In genomic region chr15:90037961-90038633, GRCh38 we compare ENCODE assay signal across 8 cellular contexts. TPM values are rescaled to one million over a fixed set of nuclear protein-coding genes. Genes with fewer than 3 reads are reported as not detected.
DNase-seq lines count a peak whose midpoint lies in the region; ATAC-seq and TF ChIP-seq lines count a peak whose summit lies in the region.

No MANE protein-coding gene starts in this region.

- intact Hi-C loops in left lung (cut with DNase I), result no loop called here
- intact Hi-C loops in PC-3 (cut with micrococcal nuclease), result no loop called here

- CTCF ChIA-PET in activated CD8-positive, alpha-beta memory T cell treated with anti-CD3 and anti-CD28 coated beads, Interleukin-2, amount 10 ng/mL, durations not matched to agents 7 days and 5 days (lab: Charles Lee), result interaction anchor here (1.3 kb wide), 1 partner anchor 298 kb away, joined by 4 read pairs; no protein-coding TSS in a partner anchor
- CTCF ChIA-PET in PC-3 (lab: Charles Lee), result no interaction called here

- no peak overlapping the region for H3K4me3 Mint-ChIP-seq in activated CD8-positive, alpha-beta memory T cell treated with anti-CD3 and anti-CD28 coated beads, Interleukin-2, amount 10 ng/mL, durations not matched to agents 7 days and 5 days

- H3K27ac Mint-ChIP-seq in activated CD8-positive, alpha-beta memory T cell treated with anti-CD3 and anti-CD28 coated beads, Interleukin-2, amount 10 ng/mL, durations not matched to agents 7 days and 5 days, result peak overlapping the region; percentile 44

- H3K9me3 ChIP-seq in left lung (no peaks in the 10 kb centered on the region), PC-3 (ENCODE audit: low read length) (no peaks in the 10 kb centered on the region)

- H3K9ac ChIP-seq in PC-3 (ENCODE audit: low read length), result no peak overlapping the region

- no TSS peak for BruUV-seq in PC-3 (replicated peaks; lab: Mats Ljungman, UMichigan)

- no peaks in the 10 kb centered on the region for H3K9me2 ChIP-seq in PC-3 (replicated peaks; ENCODE audit: low read length)

- peaks cover 52% of the 10 kb centered on the region for H3K4me1 Mint-ChIP-seq in activated CD8-positive, alpha-beta memory T cell treated with anti-CD3 and anti-CD28 coated beads, Interleukin-2, amount 10 ng/mL, durations not matched to agents 7 days and 5 days

- H3K4me3 ChIP-seq in left lung, result no peak overlapping the region
- no peak overlapping the region for H3K4me3 ChIP-seq in PC-3 (ENCODE audit: low read length)

- POLR2A ChIA-PET in PC-3 (lab: Charles Lee; ENCODE audit: unreplicated experiment), result no interaction called here

- H3K27me3 ChIP-seq in left lung (no peaks in the 10 kb centered on the region), PC-3 (ENCODE audit: low read length) (no peaks in the 10 kb centered on the region)

- H3K36me3 ChIP-seq in left lung (no peaks in the 10 kb centered on the region), PC-3 (ENCODE audit: low read depth, low read length) (no peaks in the 10 kb centered on the region)

- H3K4me2 ChIP-seq in PC-3 (ENCODE audit: low read length), result no peak overlapping the region

- peaks cover 9% of the 10 kb centered on the region for H3K36me3 Mint-ChIP-seq in activated CD8-positive, alpha-beta memory T cell treated with anti-CD3 and anti-CD28 coated beads, Interleukin-2, amount 10 ng/mL, durations not matched to agents 7 days and 5 days

- peak overlapping the region; percentile 81 to 92 for H3K27ac ChIP-seq in left lung
- H3K27ac ChIP-seq in PC-3 (ENCODE audit: low read length), result no peak overlapping the region

- no peaks in the 10 kb centered on the region for H4K20me1 ChIP-seq in PC-3 (ENCODE audit: low read length)

- TF ChIP-seq CTCF in left lung (IDR thresholded peaks at IDR 0.05) (no peak), PC-3 (conservative IDR thresholded peaks at IDR 0.05; ENCODE audit: low read depth, low read length) (no peak)

- H2AFZ ChIP-seq in PC-3 (ENCODE audit: low read length), result no peak overlapping the region

- H3K4me1 ChIP-seq in left lung, result peaks cover 50 to 92% of the 10 kb centered on the region in 2 donors
- H3K4me1 ChIP-seq in PC-3 (ENCODE audit: insufficient read depth, low read length), result peaks cover 19% of the 10 kb centered on the region

- no peaks in the 10 kb centered on the region for H3K9me3 Mint-ChIP-seq in activated CD8-positive, alpha-beta memory T cell treated with anti-CD3 and anti-CD28 coated beads, Interleukin-2, amount 10 ng/mL, durations not matched to agents 7 days and 5 days (ENCODE audit: low read depth)

- DNase-seq in NOMO-1 treated with DMSO at 0.1 percent for 48 hours (lab: John Stamatoyannopoulos, UW; ENCODE audit: unreplicated experiment) (peak; percentile 19), NOMO-1 treated with dmso at 0.1 percent for 144 hours (lab: John Stamatoyannopoulos, UW; ENCODE audit: unreplicated experiment) (no peak), left lung (peak in 1 of 2 donors; percentile 34), PC-3 (no peak), dedifferentiated amniotic fluid mesenchymal stem cell (ENCODE audit: extremely low spot score) (no peak), NCI-H2227 (lab: John Stamatoyannopoulos, UW; ENCODE audit: unreplicated experiment) (no peak)
- peak; percentile 72 for DNase-seq in activated CD8-positive, alpha-beta memory T cell treated with anti-CD3 and anti-CD28 coated beads, Interleukin-2, amount 10 ng/mL, durations not matched to agents 7 days and 5 days

- H3K79me2 ChIP-seq in PC-3 (ENCODE audit: low read length), result 0 out of 2 replicates have a peak, but pooled peaks cover 5% of the 10 kb centered on the region

- no peaks in the 10 kb centered on the region for H3K27me3 Mint-ChIP-seq in activated CD8-positive, alpha-beta memory T cell treated with anti-CD3 and anti-CD28 coated beads, Interleukin-2, amount 10 ng/mL, durations not matched to agents 7 days and 5 days

- ATAC-seq in HG03045 (IDR thresholded peaks at IDR 0.05; ENCODE audit: unreplicated experiment), result peak; percentile 58
- ATAC-seq in activated CD8-positive, alpha-beta memory T cell treated with anti-CD3 and anti-CD28 coated beads, Interleukin-2, amount 10 ng/mL, durations not matched to agents 7 days and 5 days, result peak; percentile 56
- no peak for ATAC-seq in left lung
- no peak for ATAC-seq in PC-3

- H3F3A ChIP-seq in PC-3 (ENCODE audit: low read length, unreplicated experiment), result no peaks in the 10 kb centered on the region

RNA-seq across cellular contexts. Expression of gene ZNF710, which starts 37.0 kb away (rescaled TPM):
- 10 to 100 TPM; 14.1 to 16.6 TPM for total RNA-seq in activated CD8-positive, alpha-beta memory T cell treated with anti-CD3 and anti-CD28 coated beads, Interleukin-2, amount 10 ng/mL, durations not matched to agents 7 days and 5 days
- total RNA-seq in left lung, result 10 to 100 TPM; 46.2 to 53.7 TPM
- total RNA-seq in PC-3 (2014; rRNA removed), result 12.9 and 21.2 TPM in 2 replicates

Comparison
In these comparisons a context has a peak if more than half of its experiments do, and no peak if none do; other contexts are left out.
1. DNase-seq: peak in NOMO-1 treated with DMSO at 0.1 percent for 48 hours (single experiment) and activated CD8-positive, alpha-beta memory T cell treated with anti-CD3 and anti-CD28 coated beads, Interleukin-2, amount 10 ng/mL, durations not matched to agents 7 days and 5 days (single experiment); none in NOMO-1 treated with dmso at 0.1 percent for 144 hours (single experiment), PC-3 (single experiment), dedifferentiated amniotic fluid mesenchymal stem cell (single experiment) and NCI-H2227 (single experiment).
2. ATAC-seq: peak in HG03045 (single experiment) and activated CD8-positive, alpha-beta memory T cell treated with anti-CD3 and anti-CD28 coated beads, Interleukin-2, amount 10 ng/mL, durations not matched to agents 7 days and 5 days (single experiment); none in left lung (single experiment) and PC-3 (single experiment).